Comparison of ENCODE assay signal across 13 cellular contexts in the genomic region with DNA sequence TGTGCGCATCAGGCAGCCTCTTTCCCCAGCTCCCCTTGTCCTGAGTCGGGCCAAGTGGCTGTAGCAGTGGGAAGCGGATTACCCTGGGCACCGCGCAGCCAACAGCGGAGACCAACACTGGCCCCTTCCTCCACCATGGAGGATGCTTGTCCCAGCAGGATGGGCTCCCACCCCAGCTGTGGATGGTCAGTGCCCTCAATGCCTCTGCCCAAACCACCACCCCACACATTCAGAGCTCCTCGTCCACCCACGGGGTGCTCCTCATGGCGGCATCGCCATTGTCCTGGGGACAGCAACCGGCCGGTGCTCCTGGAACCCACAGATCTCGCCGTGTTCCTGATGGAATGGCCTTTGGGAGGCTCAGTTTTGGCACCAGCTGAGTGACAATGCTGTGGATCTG. TPM values are rescaled to one million over a fixed set of nuclear protein-coding genes. Genes with fewer than 3 reads are reported as not detected.
"Had no signal": no experiment of that assay in that cellular context is flagged by ENCODE, and none has a peak within 500 bp of the region (broad histone marks: within the 10 kb centered on the region; RNA-seq: fewer than 3 reads in every experiment).

No MANE protein-coding gene starts in this region.

- H3K27me3 ChIP-seq: hepatocyte had no signal

- H2AFZ ChIP-seq: hepatocyte had no signal

- DNase-seq: cortex of kidney, erythroblast, gastrocnemius medialis, glutamatergic neuron, islet precursor cell, left ventricle myocardium inferior, retina had no signal

- H3K9me3 ChIP-seq: ascending aorta, gastrocnemius medialis, suprapubic skin had no signal

- H3K4me3 ChIP-seq: ascending aorta, gastrocnemius medialis, hepatocyte, left ventricle myocardium inferior, smooth muscle cell, suprapubic skin, tibial nerve had no signal

- H3K36me3 ChIP-seq: ascending aorta, gastrocnemius medialis, left ventricle myocardium inferior, suprapubic skin, tibial nerve had no signal

- H3K27ac ChIP-seq: ascending aorta, gastrocnemius medialis, hepatocyte, left ventricle myocardium inferior, tibial nerve had no signal

- H3K4me2 ChIP-seq: hepatocyte, smooth muscle cell had no signal

- ATAC-seq: gastrocnemius medialis had no signal

RNA-seq across cellular contexts. Expression of gene B4GALNT4, which starts 4.3 kb away (rescaled TPM):
- total RNA-seq: ascending aorta, gastrocnemius medialis had no signal

RNA-seq across cellular contexts. Expression of gene PKP3, which starts 29.0 kb away (rescaled TPM):
- total RNA-seq: ascending aorta; T-helper 1 cell treated with Interleukin-12 subunit alpha and Interleukin-12 subunit beta and Interleukin-4 antibody, amounts not matched to agents 30 ng/mL and 1 ng/mL, for 36 hours had no signal
